Comparison of ENCODE assay signal across 23 cellular contexts in genomic region chr2:238422285-238422684, GRCh38.
"Had no signal": no experiment of that assay in that cellular context is flagged by ENCODE, and none has a peak within 500 bp of the region (broad histone marks: within the 10 kb centered on the region; RNA-seq: fewer than 3 reads in every experiment).

No MANE protein-coding gene starts in this region.

- H3K27ac ChIP-seq: colonic mucosa, right lobe of liver, upper lobe of right lung had no signal

- H3K9me3 Mint-ChIP-seq: activated B cell treated with CpG ODN at 0.5 μM for 24 hours; activated naive CD8-positive, alpha-beta T cell treated with anti-CD3 and anti-CD28 coated beads, Interleukin-2, amount 10 ng/mL, durations not matched to agents 7 days and 5 days; activated T-helper 1 cell treated with anti-CD3 and anti-CD28 coated beads, Interleukin-12 subunit alpha, Interleukin-12 subunit beta, Interleukin-2, Interleukin-4 antibody, amounts not matched to agents 30 ng/mL and 10 ng/mL and 1 ng/mL, durations not matched to agents 14 hours and 24 hours and 36 hours; naive thymus-derived CD4-positive, alpha-beta T cell; stimulated activated naive CD8-positive, alpha-beta T cell treated with anti-CD3 and anti-CD28 coated beads, Interleukin-15, Interleukin-2, amounts not matched to agents 100 ng/mL and 50 ng/mL, for 24 hours had no signal

- ATAC-seq: left cardiac atrium; mucosa of descending colon; naive thymus-derived CD4-positive, alpha-beta T cell; right lobe of liver; SK-N-SH treated with all-trans-retinoic acid at 6 μM for 48 hours; upper lobe of right lung had no signal

- H3K27me3 ChIP-seq: colonic mucosa, right lobe of liver, upper lobe of right lung had no signal

- H3K9me3 ChIP-seq: colonic mucosa, heart right ventricle, mucosa of descending colon, right lobe of liver, upper lobe of right lung had no signal

- H3K27ac Mint-ChIP-seq: activated B cell treated with CpG ODN at 0.5 μM for 24 hours; activated naive CD8-positive, alpha-beta T cell treated with anti-CD3 and anti-CD28 coated beads, Interleukin-2, amount 10 ng/mL, durations not matched to agents 7 days and 5 days; activated T-helper 1 cell treated with anti-CD3 and anti-CD28 coated beads, Interleukin-12 subunit alpha, Interleukin-12 subunit beta, Interleukin-2, Interleukin-4 antibody, amounts not matched to agents 30 ng/mL and 10 ng/mL and 1 ng/mL, durations not matched to agents 14 hours and 24 hours and 36 hours; stimulated activated naive CD8-positive, alpha-beta T cell treated with anti-CD3 and anti-CD28 coated beads, Interleukin-15, Interleukin-2, amounts not matched to agents 100 ng/mL and 50 ng/mL, for 24 hours had no signal

- H3K4me3 ChIP-seq: colonic mucosa, heart right ventricle, mucosa of descending colon, right lobe of liver, smooth muscle cell, upper lobe of right lung had no signal

- H3K27me3 Mint-ChIP-seq: stimulated activated naive CD8-positive, alpha-beta T cell treated with anti-CD3 and anti-CD28 coated beads, Interleukin-15, Interleukin-2, amounts not matched to agents 100 ng/mL and 50 ng/mL, for 24 hours had no signal

- H3K36me3 Mint-ChIP-seq: activated naive CD8-positive, alpha-beta T cell treated with anti-CD3 and anti-CD28 coated beads, Interleukin-2, amount 10 ng/mL, durations not matched to agents 7 days and 5 days; brain had no signal

- DNase-seq: activated B cell treated with CpG ODN at 0.5 μM for 24 hours; activated CD4-positive, alpha-beta T cell treated with anti-CD3 and anti-CD28 coated beads for 48 hours; activated CD8-positive, alpha-beta memory T cell treated with anti-CD3 and anti-CD28 coated beads, Interleukin-2, amount 50 U/mL, for 48 hours; activated naive CD4-positive, alpha-beta T cell; activated naive CD8-positive, alpha-beta T cell treated with anti-CD3 and anti-CD28 coated beads, Interleukin-2, amount 10 ng/mL, durations not matched to agents 7 days and 5 days; central memory CD4-positive, alpha-beta T cell; colonic mucosa; effector memory CD4-positive, alpha-beta T cell; foreskin melanocyte; heart right ventricle; left cardiac atrium; mucosa of descending colon; naive thymus-derived CD4-positive, alpha-beta T cell; right lobe of liver; stimulated activated CD4-positive, alpha-beta T cell treated with anti-CD3 and anti-CD28 coated beads, Interleukin-4, amount 100 ng/mL, for 4 hours; T-helper 1 cell; T1000; upper lobe of right lung had no signal

- H3K4me1 ChIP-seq: colonic mucosa had no signal

- H3K4me3 Mint-ChIP-seq: activated B cell treated with CpG ODN at 0.5 μM for 24 hours; activated naive CD8-positive, alpha-beta T cell treated with anti-CD3 and anti-CD28 coated beads, Interleukin-2, amount 10 ng/mL, durations not matched to agents 7 days and 5 days; activated T-helper 1 cell treated with anti-CD3 and anti-CD28 coated beads, Interleukin-12 subunit alpha, Interleukin-12 subunit beta, Interleukin-2, Interleukin-4 antibody, amounts not matched to agents 30 ng/mL and 10 ng/mL and 1 ng/mL, durations not matched to agents 14 hours and 24 hours and 36 hours; naive thymus-derived CD4-positive, alpha-beta T cell; stimulated activated naive CD8-positive, alpha-beta T cell treated with anti-CD3 and anti-CD28 coated beads, Interleukin-15, Interleukin-2, amounts not matched to agents 100 ng/mL and 50 ng/mL, for 24 hours had no signal

- H3K4me2 ChIP-seq: smooth muscle cell had no signal

- H3K36me3 ChIP-seq: colonic mucosa, heart right ventricle, right lobe of liver, upper lobe of right lung had no signal
